In genomic region chr2:174574657-174575056, GRCh38 we compare ENCODE assay signal across 1 cellular context.
TF ChIP-seq lines count a peak whose summit lies in the region.

No MANE protein-coding gene starts in this region.

TF ChIP-seq in IMR-90, 13 proteins besides CTCF, POLR2A, EP300 and RAD21:
- no peak for TF ChIP-seq MXI1 (IDR thresholded peaks at IDR 0.05; ENCODE audit: borderline replicate concordance, low read depth, low read length)
- TF ChIP-seq ELK1 (IDR thresholded peaks at IDR 0.05; ENCODE audit: borderline replicate concordance, low read depth, low read length): no peak
- TF ChIP-seq NFE2L2 (IDR thresholded peaks at IDR 0.05; ENCODE audit: low read depth, low read length): no peak
- TF ChIP-seq SMC3 (IDR thresholded peaks at IDR 0.05; ENCODE audit: low read depth, low read length): no peak
- no peak for TF ChIP-seq MAFK (IDR thresholded peaks at IDR 0.05; ENCODE audit: low read depth, low read length)
- no peak for TF ChIP-seq RFX5 (IDR thresholded peaks at IDR 0.05; ENCODE audit: low read depth, low read length)
- TF ChIP-seq MAZ (IDR thresholded peaks at IDR 0.05; ENCODE audit: borderline replicate concordance, low read depth, low read length): no peak
- no peak for TF ChIP-seq CHD1 (IDR thresholded peaks at IDR 0.05; ENCODE audit: low read depth, low read length)
- no peak for TF ChIP-seq USF2 (IDR thresholded peaks at IDR 0.05; ENCODE audit: low read depth, low read length)
- no peak for TF ChIP-seq RCOR1 (IDR thresholded peaks at IDR 0.05; ENCODE audit: insufficient replicate concordance, low read length)
- TF ChIP-seq BHLHE40 (IDR thresholded peaks at IDR 0.05; ENCODE audit: low read depth, low read length): no peak
- TF ChIP-seq CEBPB (IDR thresholded peaks at IDR 0.05; ENCODE audit: low read depth, low read length): no peak
- no peak for TF ChIP-seq FOS (IDR thresholded peaks at IDR 0.05; ENCODE audit: low read depth, low read length)
